ENCODE assay signal across 10 cellular contexts in the genomic region with DNA sequence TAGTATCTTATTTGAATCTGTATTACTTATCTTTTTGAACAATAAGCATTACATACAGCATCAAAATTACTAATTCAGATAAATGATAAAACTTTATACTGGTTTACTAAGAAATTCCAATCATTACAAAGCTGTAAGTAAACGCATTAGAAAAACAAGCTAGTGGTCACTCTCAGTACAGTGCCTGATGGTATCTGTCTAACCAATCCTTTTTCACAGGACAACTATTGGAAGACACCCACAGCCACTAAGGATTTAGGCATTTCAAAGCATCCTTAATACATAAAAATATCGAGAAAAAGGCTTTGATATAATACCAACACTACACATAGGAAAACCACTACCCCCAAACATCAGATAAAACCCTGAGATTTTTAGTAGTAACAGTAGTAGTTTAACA. TPM values are rescaled to one million over a fixed set of nuclear protein-coding genes. Genes with fewer than 3 reads are reported as not detected.
A peak's percentile ranks its signal among the peaks of the same experiment; 100 is the strongest.
DNase-seq lines count a peak whose midpoint lies in the region; ATAC-seq and TF ChIP-seq lines count a peak whose summit lies in the region.
"Had no signal": no experiment of that assay in that cellular context is flagged by ENCODE, and none has a peak within 500 bp of the region (broad histone marks: within the 10 kb centered on the region; RNA-seq: fewer than 3 reads in every experiment).

No MANE protein-coding gene starts in this region.

- H3K9me3 ChIP-seq in muscle layer of duodenum (ENCODE audit: control insufficient read depth in 1 of 2, low read length in 2 of 2), result no peaks in the 10 kb centered on the region
- H3K9me3 ChIP-seq: thyroid gland had no signal

- CTCF ChIA-PET in GM10248 (lab: Yijun Ruan, JAX), result interaction anchor here (1.0 to 1.7 kb wide), 5 partner anchors 9 to 80 kb away, joined by 3 to 5 read pairs (median 4); no protein-coding TSS in a partner anchor

- TF ChIP-seq CTCF in AG09309 (IDR thresholded peaks at IDR 0.05; ENCODE audit: control insufficient read depth, insufficient read depth, low read depth, low read length, missing control alignments), result no peak
- no peak for TF ChIP-seq CTCF in cardiac fibroblast (IDR thresholded peaks at IDR 0.05; ENCODE audit: low read depth, low read length)
- TF ChIP-seq CTCF in GM10248 (IDR thresholded peaks at IDR 0.05; ENCODE audit: control extremely low read depth, extremely low read depth, low read depth, missing control alignments), result no peak

- H3K27me3 ChIP-seq in muscle layer of duodenum (ENCODE audit: low read depth, low read length), result no peaks in the 10 kb centered on the region
- H3K27me3 ChIP-seq: thyroid gland had no signal

- no peak for ATAC-seq in sciatic nerve

- DNase-seq in AG09309 (ENCODE audit: low read depth), result no peak
- peak; percentile 14 for DNase-seq in HuH-7.5 (ENCODE audit: low spot score)
- DNase-seq in cardiac fibroblast (ENCODE audit: low read depth in 2 of 2), result peak in 1 of 2 donors; percentile 49
- DNase-seq in effector CD8-positive, alpha-beta T cell (lab: John Stamatoyannopoulos, UW), result no peak
- DNase-seq in GM10248 (ENCODE audit: extremely low spot score), result no peak
- DNase-seq in NCI-H510A treated with DMSO at 0.1 percent for 48 hours (lab: John Stamatoyannopoulos, UW), result no peak
- DNase-seq in sciatic nerve (ENCODE audit: low spot score), result no peak
- DNase-seq: NCI-H69, thyroid gland had no signal

- peaks cover 15 to 41% of the 10 kb centered on the region in 2 donors for H3K4me1 ChIP-seq in muscle layer of duodenum (ENCODE audit: control insufficient read depth in 1 of 2, insufficient read depth in 2 of 2, low read length in 2 of 2)

- peaks cover 26 to 28% of the 10 kb centered on the region in 2 donors for H3K36me3 ChIP-seq in muscle layer of duodenum (ENCODE audit: control insufficient read depth in 1 of 2, insufficient read depth in 2 of 2, low read length in 2 of 2)

- intact Hi-C loops in sciatic nerve (cut with DNase I), result no loop called here

- POLR2A ChIA-PET in GM10248 (lab: Yijun Ruan, JAX), result no interaction called here

- H3K27ac ChIP-seq in muscle layer of duodenum (ENCODE audit: low read length), result peak overlapping the region; percentile 99

- peak overlapping the region; percentile 69; the same call in 1 of the 2 replicates for H3K4me3 ChIP-seq in AG09309 (ENCODE audit: control insufficient read depth, low read depth, low read length)
- H3K4me3 ChIP-seq in cardiac fibroblast (replicated peaks in 1 of 2; ENCODE audit: low read depth in 2 of 2, low read length in 2 of 2), result peak overlapping the region; percentile 92 to 98
- H3K4me3 ChIP-seq in muscle layer of duodenum (ENCODE audit: low read depth in 1 of 2, low read length in 2 of 2), result peak overlapping the region; percentile 88 to 95

RNA-seq across cellular contexts. Expression of a gene that starts 2.6 kb away (rescaled TPM):
- total RNA-seq in sciatic nerve, result 175 TPM
